ENCODE assay signal across 7 cellular contexts in genomic region chr9:67288117-67288735, GRCh38.
A peak's percentile ranks its signal among the peaks of the same experiment; 100 is the strongest.
DNase-seq lines count a peak whose midpoint lies in the region; ATAC-seq, FAIRE-seq and TF ChIP-seq lines count a peak whose summit lies in the region.
"Not testable (repeated sequence)": the region's sequence is repeated elsewhere in the genome, so short reads cannot be mapped to it uniquely, and the experiment has no call there.

No MANE protein-coding gene starts in this region.

- not testable (repeated sequence) for H3K9ac ChIP-seq in HCT116 (ENCODE audit: low read length); K562 (ENCODE audit: insufficient read depth in 1 of 2, low read depth in 2 of 2, low read length in 2 of 2)

- in situ Hi-C loops in K562 (cut with MboI): not testable (repeated sequence)

- DNase-seq in HCT116 (ENCODE audit: low read depth, low spot score); RWPE2 (ENCODE audit: low spot score); K562 (ENCODE audit: extremely low read depth in 1 of 4, low spot score in 3 of 4); Right ventricle myocardium superior; left colon; lower lobe of right lung; stimulated activated naive CD8-positive, alpha-beta T cell treated with anti-CD3 and anti-CD28 coated beads, Interleukin-15, amount 100 ng/mL, for 72 hours: not testable (repeated sequence)

- H3K27me3 ChIP-seq in HCT116 (ENCODE audit: insufficient read depth, low read length); RWPE2 (ENCODE audit: insufficient read depth, poor library complexity, severe bottlenecking); K562 (ENCODE audit: control insufficient read depth in 2 of 2, insufficient read depth in 2 of 2, low read length in 2 of 2); lower lobe of right lung (ENCODE audit: low read depth): not testable (repeated sequence)

- no CpG with 5 or more reads among the region's 46 CpGs for WGBS in K562 (ENCODE audit: insufficient coverage, low coverage, missing lambda C conversion rate)

- not testable (repeated sequence) for H3K4me3 Mint-ChIP-seq in stimulated activated naive CD8-positive, alpha-beta T cell treated with anti-CD3 and anti-CD28 coated beads, Interleukin-15, amount 100 ng/mL, for 72 hours

- not testable (repeated sequence) for TF ChIP-seq EP300 in K562 (IDR thresholded peaks at IDR 0.05; ENCODE audit: low read length)

- not testable (repeated sequence) for H3K4me2 ChIP-seq in HCT116 (ENCODE audit: low read length); K562 (ENCODE audit: insufficient read depth, low read length)

- H3K27ac ChIP-seq in HCT116 (ENCODE audit: low read depth, low read length); RWPE2 (ENCODE audit: poor library complexity, severe bottlenecking); K562 (ENCODE audit: extremely low read depth, low read depth, low read length); lower lobe of right lung: not testable (repeated sequence)

- intact Hi-C loops in HCT116 (cut with micrococcal nuclease); K562 (cut with micrococcal nuclease); Right ventricle myocardium superior (cut with DNase I); left colon (cut with DNase I, micrococcal nuclease); lower lobe of right lung (cut with DNase I): not testable (repeated sequence)

- not testable (repeated sequence) for H3K9me3 ChIP-seq in HCT116 (ENCODE audit: control insufficient read depth in 1 of 2, insufficient read depth in 1 of 2, low read depth in 1 of 2, low read length in 2 of 2); RWPE2 (ENCODE audit: severe bottlenecking); K562 (replicated peaks; ENCODE audit: control insufficient read depth, insufficient read depth, low read depth, low read length); lower lobe of right lung

- not testable (repeated sequence) for H4K20me1 ChIP-seq in HCT116 (ENCODE audit: insufficient read depth); K562 (replicated peaks; ENCODE audit: control insufficient read depth, insufficient read depth, low read length)

- not testable (repeated sequence) for H3K9me1 ChIP-seq in K562 (ENCODE audit: control insufficient read depth, insufficient read depth, low read length)

- not testable (repeated sequence) for TF ChIP-seq POLR2A in HCT116 (IDR thresholded peaks at IDR 0.05; ENCODE audit: borderline replicate concordance, extremely low read depth, insufficient read depth, insufficient read length); K562 (conservative IDR thresholded peaks at IDR 0.05)

- POLR2A ChIA-PET in HCT116 (lab: Charles Lee); K562 (lab: Yijun Ruan, JAX): not testable (repeated sequence)

- not testable (repeated sequence) for TF ChIP-seq CTCF in HCT116 (IDR thresholded peaks at IDR 0.05 in 2 of 3, conservative IDR thresholded peaks at IDR 0.05 in 1 of 3; ENCODE audit: borderline replicate concordance in 1 of 3, insufficient read depth in 1 of 3, low read depth in 2 of 3, low read length in 2 of 3); RWPE2 (IDR thresholded peaks at IDR 0.05; ENCODE audit: poor library complexity, severe bottlenecking); K562 (IDR thresholded peaks at IDR 0.05 in 2 of 3, conservative IDR thresholded peaks at IDR 0.05 in 1 of 3; ENCODE audit: insufficient read depth in 2 of 3, low read depth in 1 of 3, low read length in 3 of 3); lower lobe of right lung (IDR thresholded peaks at IDR 0.05)

- not testable (repeated sequence) for H3K9me3 Mint-ChIP-seq in stimulated activated naive CD8-positive, alpha-beta T cell treated with anti-CD3 and anti-CD28 coated beads, Interleukin-15, amount 100 ng/mL, for 72 hours

- not testable (repeated sequence) for H3K4me1 ChIP-seq in HCT116 (ENCODE audit: control insufficient read depth in 1 of 2, insufficient read depth in 2 of 2, low read length in 2 of 2); RWPE2 (ENCODE audit: insufficient read depth, poor library complexity, severe bottlenecking); K562 (replicated peaks in 1 of 2; ENCODE audit: control insufficient read depth in 2 of 2, insufficient read depth in 2 of 2, low read length in 2 of 2); lower lobe of right lung

- not testable (repeated sequence) for BruUV-seq in HCT116 (replicated peaks; lab: Mats Ljungman, UMichigan); K562 (replicated peaks; lab: Mats Ljungman, UMichigan)

- TF ChIP-seq RAD21 in HCT116 (IDR thresholded peaks at IDR 0.05; ENCODE audit: low read depth); K562 (CRISPR knock-in tag; conservative IDR thresholded peaks at IDR 0.05 in 1 of 2, IDR thresholded peaks at IDR 0.05 in 1 of 2): not testable (repeated sequence)

- not testable (repeated sequence) for FAIRE-seq in K562 (lab: Jason Lieb, UNC)

- not testable (repeated sequence) for H3K9me2 ChIP-seq in HCT116 (ENCODE audit: insufficient read depth)

- H3K4me3 ChIP-seq in HCT116 (replicated peaks in 1 of 2; ENCODE audit: low read depth in 1 of 2, low read length in 2 of 2); RWPE2 (ENCODE audit: severe bottlenecking); K562; lower lobe of right lung: not testable (repeated sequence)

- ATAC-seq in HCT116 (peak; percentile 92), RWPE2 (ENCODE audit: low read depth) (peak; percentile 59; the same call in 2 of the 3 replicates), K562 (peak; percentile 99), Right ventricle myocardium superior (ENCODE audit: poor library complexity) (peak; percentile 51), left colon (peak; percentile 99), lower lobe of right lung (peak; percentile 15 to 33)
- ATAC-seq in stimulated activated naive CD8-positive, alpha-beta T cell treated with anti-CD3 and anti-CD28 coated beads, Interleukin-15, amount 100 ng/mL, for 72 hours: peak; percentile 20

- H3K36me3 ChIP-seq in HCT116 (ENCODE audit: control insufficient read depth in 1 of 2, insufficient read depth in 2 of 2, low read length in 2 of 2); RWPE2 (ENCODE audit: low read depth); K562 (ENCODE audit: control insufficient read depth, insufficient read depth, low read length); lower lobe of right lung: not testable (repeated sequence)

- RAD21 ChIA-PET in HCT116 (lab: Charles Lee; ENCODE audit: low non-redundant PET in 1 of 2, low total read pairs in 2 of 2, uncharacterized antibody in 2 of 2, unreplicated experiment in 2 of 2): not testable (repeated sequence)

- H3K27me3 Mint-ChIP-seq in stimulated activated naive CD8-positive, alpha-beta T cell treated with anti-CD3 and anti-CD28 coated beads, Interleukin-15, amount 100 ng/mL, for 72 hours: not testable (repeated sequence)

- H3K79me2 ChIP-seq in HCT116 (ENCODE audit: insufficient read depth, low read length); K562 (ENCODE audit: control insufficient read depth, insufficient read depth, low read length): not testable (repeated sequence)

- not testable (repeated sequence) for H3K27ac Mint-ChIP-seq in stimulated activated naive CD8-positive, alpha-beta T cell treated with anti-CD3 and anti-CD28 coated beads, Interleukin-15, amount 100 ng/mL, for 72 hours

- CTCF ChIA-PET in HCT116 (lab: Charles Lee); K562 (lab: Yijun Ruan, JAX; ENCODE audit: low intra/inter-chr PET ratio): not testable (repeated sequence)

- H3K4me1 Mint-ChIP-seq in stimulated activated naive CD8-positive, alpha-beta T cell treated with anti-CD3 and anti-CD28 coated beads, Interleukin-15, amount 100 ng/mL, for 72 hours: not testable (repeated sequence)

- not testable (repeated sequence) for H2AFZ ChIP-seq in HCT116 (ENCODE audit: low read depth, low read length, poor library complexity, severe bottlenecking); K562 (ENCODE audit: low read depth, low read length)

Comparison
In these comparisons a context has a peak if more than half of its experiments do, and no peak if none do; other contexts are left out.
1. ATAC-seq: peak in every context shown above with its lines; median percentile 99 in K562; 99 in left colon; 92 in HCT116; 59 in RWPE2; 51 in Right ventricle myocardium superior; 24 in lower lobe of right lung; 20 in stimulated activated naive CD8-positive, alpha-beta T cell treated with anti-CD3 and anti-CD28 coated beads, Interleukin-15, amount 100 ng/mL, for 72 hours.